ENCODE assay signal across 14 cellular contexts in the genomic region with DNA sequence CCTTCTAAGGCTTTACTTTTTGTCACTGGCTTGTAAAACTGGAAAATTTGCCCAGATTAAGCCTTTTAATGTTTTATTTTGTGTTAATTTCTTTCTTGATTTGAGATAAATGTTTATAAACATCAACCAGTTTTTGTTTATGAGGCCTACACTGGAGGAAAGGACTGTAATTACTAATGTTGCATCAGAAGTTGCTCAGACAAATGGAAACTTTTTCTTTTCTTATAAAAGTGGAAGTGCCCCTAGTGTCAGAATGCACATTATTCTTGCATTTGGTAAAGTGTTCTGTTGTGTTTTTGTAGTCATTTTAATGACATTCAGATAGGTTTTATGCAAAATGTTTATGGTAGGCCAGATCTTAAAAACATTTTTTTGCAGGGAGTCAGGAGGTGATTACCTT. TPM values are rescaled to one million over a fixed set of nuclear protein-coding genes. Genes with fewer than 3 reads are reported as not detected.
A peak's percentile ranks its signal among the peaks of the same experiment; 100 is the strongest.
DNase-seq lines count a peak whose midpoint lies in the region; ATAC-seq and TF ChIP-seq lines count a peak whose summit lies in the region.
"Had no signal": no experiment of that assay in that cellular context is flagged by ENCODE, and none has a peak within 500 bp of the region (broad histone marks: within the 10 kb centered on the region; RNA-seq: fewer than 3 reads in every experiment).

No MANE protein-coding gene starts in this region.

- intact Hi-C loops in transverse colon (cut with DNase I; ENCODE audit: low total_unique reads), result no loop called here

- H4K20me1 ChIP-seq in hepatocyte (ENCODE audit: insufficient read depth, poor library complexity, severe bottlenecking), result no peaks in the 10 kb centered on the region

- H3K27me3 ChIP-seq in hepatocyte, result no peaks in the 10 kb centered on the region
- no peaks in the 10 kb centered on the region for H3K27me3 ChIP-seq in transverse colon
- H3K27me3 ChIP-seq: sigmoid colon had no signal

- H3K4me1 ChIP-seq in hepatocyte (ENCODE audit: insufficient read depth) (peaks cover 11% of the 10 kb centered on the region), transverse colon (peaks cover 0 to 13% (median 4%) of the 10 kb centered on the region in 4 donors)

- H3K9me3 ChIP-seq in hepatocyte (ENCODE audit: low read depth), result no peaks in the 10 kb centered on the region
- no peaks in the 10 kb centered on the region for H3K9me3 ChIP-seq in transverse colon
- H3K9me3 ChIP-seq: sigmoid colon had no signal

- TF ChIP-seq POLR2A in transverse colon (IDR thresholded peaks at IDR 0.05), result no peak

- peak; percentile 50 for ATAC-seq in HG02885 (IDR thresholded peaks at IDR 0.05; ENCODE audit: poor library complexity, unreplicated experiment)
- ATAC-seq in GM21447 (IDR thresholded peaks at IDR 0.05; ENCODE audit: unreplicated experiment), result no peak
- ATAC-seq: esophagus mucosa had no signal

- no peak overlapping the region for H3K4me2 ChIP-seq in hepatocyte

- in situ Hi-C loops in transverse colon (cut with MboI; ENCODE audit: low pct_ligation_motif_present in 1 of 4, low pct_unique_long_range_greater_than_20kb in 1 of 4, low sequenced_read_pairs in 3 of 4), result no loop called here

- no peak for TF ChIP-seq EP300 in transverse colon (IDR thresholded peaks at IDR 0.05; ENCODE audit: low read depth)

- H3K9me2 ChIP-seq in hepatocyte (replicated peaks; ENCODE audit: insufficient read depth), result no peaks in the 10 kb centered on the region

- H3K27ac ChIP-seq in hepatocyte (peak overlapping the region; percentile 60), transverse colon (no peak overlapping the region)
- H3K27ac ChIP-seq: RWPE1, sigmoid colon had no signal

- no peaks in the 10 kb centered on the region for H3K36me3 ChIP-seq in hepatocyte (replicated peaks; ENCODE audit: insufficient read depth, low read depth)
- H3K36me3 ChIP-seq in transverse colon, result no peaks in the 10 kb centered on the region
- H3K36me3 ChIP-seq: sigmoid colon had no signal

- H2AFZ ChIP-seq in hepatocyte, result no peak overlapping the region

- TF ChIP-seq CTCF in hepatocyte (IDR thresholded peaks at IDR 0.05; ENCODE audit: poor library complexity) (peak; percentile 14), transverse colon (IDR thresholded peaks at IDR 0.05) (no peak)

- DNase-seq in GM03348 (ENCODE audit: low spot score), result peak; percentile 27
- peak; percentile 31 for DNase-seq in SKM-1 treated with dmso at 0.1 percent for 144 hours (lab: John Stamatoyannopoulos, UW; ENCODE audit: unreplicated experiment)
- no peak for DNase-seq in hepatocyte (ENCODE audit: low spot score)
- DNase-seq in transverse colon, result no peak
- no peak for DNase-seq in HCEC 1CT
- DNase-seq: NCI-H1436, NCI-H510A treated with DMSO at 0.1 percent for 48 hours, sigmoid colon, T1000 had no signal

- peaks cover 77% of the 10 kb centered on the region for H3K79me2 ChIP-seq in hepatocyte

- H3K4me3 ChIP-seq in hepatocyte (no peak overlapping the region), transverse colon (no peak overlapping the region)
- H3K4me3 ChIP-seq: lung, sigmoid colon had no signal

RNA-seq across cellular contexts. Expression of gene LCLAT1, which starts 25.3 kb away (rescaled TPM):
- 13.6 and 15.4 TPM in 2 replicates for total RNA-seq in hepatocyte
- 9.8 and 10.1 TPM in 2 replicates for polyA plus RNA-seq in hepatocyte
- 10 to 100 TPM; 10.9 to 26.5 (median 16.6) TPM for total RNA-seq in transverse colon

Comparison
In these comparisons a context has a peak if more than half of its experiments do, and no peak if none do; other contexts are left out.
1. DNase-seq: peak in GM03348 (single experiment) and SKM-1 treated with dmso at 0.1 percent for 144 hours (single experiment); none in hepatocyte (single experiment), transverse colon (single experiment) and HCEC 1CT (single experiment).